1 cellular context compared by ENCODE assay signal in genomic region chr12:38875571-38876228, GRCh38.
TF ChIP-seq lines count a peak whose summit lies in the region.

No MANE protein-coding gene starts in this region.

TF ChIP-seq in SK-N-SH, 30 proteins besides CTCF, POLR2A, EP300 and RAD21 (continued from another document):
- TF ChIP-seq, protein P1, sequence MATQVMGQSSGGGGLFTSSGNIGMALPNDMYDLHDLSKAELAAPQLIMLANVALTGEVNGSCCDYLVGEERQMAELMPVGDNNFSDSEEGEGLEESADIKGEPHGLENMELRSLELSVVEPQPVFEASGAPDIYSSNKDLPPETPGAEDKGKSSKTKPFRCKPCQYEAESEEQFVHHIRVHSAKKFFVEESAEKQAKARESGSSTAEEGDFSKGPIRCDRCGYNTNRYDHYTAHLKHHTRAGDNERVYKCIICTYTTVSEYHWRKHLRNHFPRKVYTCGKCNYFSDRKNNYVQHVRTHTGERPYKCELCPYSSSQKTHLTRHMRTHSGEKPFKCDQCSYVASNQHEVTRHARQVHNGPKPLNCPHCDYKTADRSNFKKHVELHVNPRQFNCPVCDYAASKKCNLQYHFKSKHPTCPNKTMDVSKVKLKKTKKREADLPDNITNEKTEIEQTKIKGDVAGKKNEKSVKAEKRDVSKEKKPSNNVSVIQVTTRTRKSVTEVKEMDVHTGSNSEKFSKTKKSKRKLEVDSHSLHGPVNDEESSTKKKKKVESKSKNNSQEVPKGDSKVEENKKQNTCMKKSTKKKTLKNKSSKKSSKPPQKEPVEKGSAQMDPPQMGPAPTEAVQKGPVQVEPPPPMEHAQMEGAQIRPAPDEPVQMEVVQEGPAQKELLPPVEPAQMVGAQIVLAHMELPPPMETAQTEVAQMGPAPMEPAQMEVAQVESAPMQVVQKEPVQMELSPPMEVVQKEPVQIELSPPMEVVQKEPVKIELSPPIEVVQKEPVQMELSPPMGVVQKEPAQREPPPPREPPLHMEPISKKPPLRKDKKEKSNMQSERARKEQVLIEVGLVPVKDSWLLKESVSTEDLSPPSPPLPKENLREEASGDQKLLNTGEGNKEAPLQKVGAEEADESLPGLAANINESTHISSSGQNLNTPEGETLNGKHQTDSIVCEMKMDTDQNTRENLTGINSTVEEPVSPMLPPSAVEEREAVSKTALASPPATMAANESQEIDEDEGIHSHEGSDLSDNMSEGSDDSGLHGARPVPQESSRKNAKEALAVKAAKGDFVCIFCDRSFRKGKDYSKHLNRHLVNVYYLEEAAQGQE (IDR thresholded peaks at IDR 0.05; ENCODE audit: low read depth, low read length) = no peak
- TF ChIP-seq IRF3 (IDR thresholded peaks at IDR 0.05; ENCODE audit: low read depth, low read length) (no peak), NRF1 (IDR thresholded peaks at IDR 0.05; ENCODE audit: low read depth, low read length) (no peak), POLR2AphosphoS5 (IDR thresholded peaks at IDR 0.05; ENCODE audit: low read depth, low read length) (no peak), PBX3 (IDR thresholded peaks at IDR 0.05) (no peak), SIN3A (IDR thresholded peaks at IDR 0.05; ENCODE audit: borderline replicate concordance, low read depth, low read length) (no peak), MXI1 (IDR thresholded peaks at IDR 0.05; ENCODE audit: low read depth, low read length) (no peak)
- TF ChIP-seq, protein P2, sequence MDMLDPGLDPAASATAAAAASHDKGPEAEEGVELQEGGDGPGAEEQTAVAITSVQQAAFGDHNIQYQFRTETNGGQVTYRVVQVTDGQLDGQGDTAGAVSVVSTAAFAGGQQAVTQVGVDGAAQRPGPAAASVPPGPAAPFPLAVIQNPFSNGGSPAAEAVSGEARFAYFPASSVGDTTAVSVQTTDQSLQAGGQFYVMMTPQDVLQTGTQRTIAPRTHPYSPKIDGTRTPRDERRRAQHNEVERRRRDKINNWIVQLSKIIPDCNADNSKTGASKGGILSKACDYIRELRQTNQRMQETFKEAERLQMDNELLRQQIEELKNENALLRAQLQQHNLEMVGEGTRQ (IDR thresholded peaks at IDR 0.05; ENCODE audit: borderline replicate concordance, low read depth, low read length) = no peak
